Comparison of ENCODE assay signal across 8 cellular contexts in the genomic region with DNA sequence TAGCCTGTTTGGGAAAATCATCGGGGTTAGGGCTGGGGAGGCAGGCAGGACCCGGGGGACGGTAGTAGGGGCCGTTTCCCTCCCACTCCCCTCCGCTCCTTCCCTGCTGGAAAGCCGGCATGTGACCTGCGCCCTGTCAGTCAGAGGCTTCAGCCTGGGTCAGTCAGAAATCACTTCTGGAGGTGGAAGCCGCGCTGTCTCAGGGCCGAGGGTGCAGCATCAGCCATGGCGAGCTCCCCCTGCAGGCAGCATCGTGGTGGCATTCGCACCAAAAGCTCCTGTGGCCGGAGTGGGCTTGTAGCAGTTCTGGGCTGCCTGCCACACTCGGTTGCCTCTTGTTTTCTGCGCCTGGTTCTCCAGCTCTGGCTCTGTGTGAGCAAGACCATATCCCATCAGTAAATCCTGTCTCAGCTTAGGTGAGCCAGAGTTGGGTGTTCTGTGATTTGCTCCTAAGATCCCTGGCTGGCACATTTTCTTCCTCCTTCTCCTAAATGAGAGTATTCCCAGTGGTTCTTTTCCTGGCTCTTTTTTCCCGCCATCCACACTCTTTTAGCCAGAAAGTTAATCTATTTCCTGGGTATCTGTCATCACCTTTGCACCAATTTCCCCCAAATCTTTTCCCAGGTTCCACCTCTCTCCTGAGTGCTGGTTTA. TPM values are rescaled to one million over a fixed set of nuclear protein-coding genes. Genes with fewer than 3 reads are reported as not detected.
A peak's percentile ranks its signal among the peaks of the same experiment; 100 is the strongest.
DNase-seq lines count a peak whose midpoint lies in the region; ATAC-seq and TF ChIP-seq lines count a peak whose summit lies in the region.

No MANE protein-coding gene starts in this region.

- peaks cover 0 to 7% of the 10 kb centered on the region in 2 donors for H3K4me1 Mint-ChIP-seq in immature natural killer cell

- H3K4me3 ChIP-seq in astrocyte of the spinal cord (ENCODE audit: low read depth, low read length): no peak overlapping the region

- peaks cover 0 to 8% (median 6%) of the 10 kb centered on the region in 3 donors for H3K27me3 Mint-ChIP-seq in immature natural killer cell (ENCODE audit: low read depth in 3 of 3)

- ATAC-seq in GM21367 (IDR thresholded peaks at IDR 0.05; ENCODE audit: unreplicated experiment) (peak; percentile 90), HG03575 (IDR thresholded peaks at IDR 0.05; ENCODE audit: extremely low read depth, insufficient number of reproducible peaks, low FRiP score, unreplicated experiment) (peak; percentile 62)

- no peak overlapping the region for H3K4me3 Mint-ChIP-seq in immature natural killer cell

- peak; percentile 80 for TF ChIP-seq CTCF in astrocyte of the spinal cord (IDR thresholded peaks at IDR 0.05; ENCODE audit: low read depth, low read length)

- DNase-seq in DMS153 treated with DMSO at 0.1 percent for 48 hours (lab: John Stamatoyannopoulos, UW; ENCODE audit: unreplicated experiment): peak; percentile 14
- peak; percentile 38 to 82 (median 55) for DNase-seq in T-helper 2 cell
- DNase-seq in astrocyte of the spinal cord (ENCODE audit: low read depth, low spot score): peak; percentile 52
- DNase-seq in immature natural killer cell: peak; percentile 50 to 60 (median 50)
- peak; percentile 80 to 84 for DNase-seq in stimulated activated CD4-positive, alpha-beta T cell treated with anti-CD3 and anti-CD28 coated beads, Interleukin-2, amount 100 ng/mL, for 48 hours
- no peak for DNase-seq in hepatic stellate cell (ENCODE audit: low spot score)

- H3K27ac Mint-ChIP-seq in immature natural killer cell: no peak overlapping the region

- no peaks in the 10 kb centered on the region for H3K9me3 Mint-ChIP-seq in immature natural killer cell

- in situ Hi-C loops in astrocyte of the spinal cord (cut with HindIII; ENCODE audit: low sequenced_read_pairs): no loop called here

- no peaks in the 10 kb centered on the region for H3K36me3 Mint-ChIP-seq in immature natural killer cell

RNA-seq across cellular contexts. Expression of gene LY75, which starts 17.3 kb away (rescaled TPM):
- 10 to 100 TPM; 28.2 to 46.7 (median 39.7) TPM for polyA plus RNA-seq in immature natural killer cell
